25 cellular contexts compared by ENCODE assay signal in the genomic region with DNA sequence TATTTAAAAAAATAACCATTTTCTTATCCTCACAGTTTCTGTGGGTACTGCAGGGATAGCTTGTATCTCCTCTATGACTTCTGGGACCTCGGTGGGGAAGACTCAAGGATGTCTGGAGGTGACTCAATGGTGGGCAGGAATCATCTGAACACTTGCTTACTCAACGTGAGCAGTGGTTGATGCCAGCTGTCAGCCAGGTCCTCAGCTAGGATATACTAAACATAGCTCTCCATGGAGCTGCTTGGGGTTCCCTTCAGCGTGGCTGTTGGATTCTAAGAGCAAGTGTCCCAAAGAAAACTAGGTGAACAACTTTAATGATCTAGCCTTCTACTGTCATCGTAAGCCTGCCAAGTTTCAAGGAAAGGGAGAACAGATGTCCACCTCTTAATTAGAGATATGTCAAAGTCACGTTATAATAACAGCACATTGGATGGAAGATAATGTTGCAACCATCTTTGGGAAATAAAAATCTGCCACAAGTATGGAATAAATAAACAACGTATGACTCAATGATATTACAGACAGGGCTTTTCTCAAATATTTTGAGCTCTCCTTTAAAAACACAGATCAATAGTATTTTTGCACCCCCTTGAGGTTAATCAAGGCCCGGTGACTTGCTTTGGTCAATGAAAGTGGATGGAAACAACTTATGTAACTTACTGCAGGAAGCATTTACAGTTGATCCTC. TPM values are rescaled to one million over a fixed set of nuclear protein-coding genes. Genes with fewer than 3 reads are reported as not detected.
DNase-seq lines count a peak whose midpoint lies in the region; ATAC-seq and TF ChIP-seq lines count a peak whose summit lies in the region.
"Had no signal": no experiment of that assay in that cellular context is flagged by ENCODE, and none has a peak within 500 bp of the region (broad histone marks: within the 10 kb centered on the region; RNA-seq: fewer than 3 reads in every experiment).

No MANE protein-coding gene starts in this region.

- no peak overlapping the region for H3K27ac Mint-ChIP-seq in CD8-positive, alpha-beta T cell
- H3K27ac Mint-ChIP-seq in activated naive CD4-positive, alpha-beta T cell treated with anti-CD3 and anti-CD28 coated beads for 36 hours = no peak overlapping the region
- H3K27ac Mint-ChIP-seq: activated CD4-positive, alpha-beta memory T cell treated with anti-CD3 and anti-CD28 coated beads, Interleukin-2, amount 10 ng/mL, durations not matched to agents 7 days and 5 days; dendritic cell treated with granulocyte-macrophage colony-stimulating factor and Interleukin-4, amounts not matched to agents 40 ng/mL and 50 ng/mL, for 4 days; naive B cell had no signal

- no peak overlapping the region for H3K27ac ChIP-seq in CD8-positive, alpha-beta T cell (ENCODE audit: low read depth, low read length)
- H3K27ac ChIP-seq: transverse colon had no signal

- no peak for TF ChIP-seq CTCF in fibroblast of villous mesenchyme (IDR thresholded peaks at IDR 0.05; ENCODE audit: insufficient read depth, low read depth, low read length)
- no peak for TF ChIP-seq CTCF in CD8-positive, alpha-beta T cell (IDR thresholded peaks at IDR 0.05)

- no peaks in the 10 kb centered on the region for H3K4me1 ChIP-seq in CD8-positive, alpha-beta T cell (ENCODE audit: insufficient read depth, low read length)
- H3K4me1 ChIP-seq: transverse colon had no signal

- intact Hi-C loops in CD8-positive, alpha-beta T cell (cut with DNase I, micrococcal nuclease) = no loop called here
- intact Hi-C loops in activated naive CD4-positive, alpha-beta T cell treated with anti-CD3 and anti-CD28 coated beads for 36 hours (cut with micrococcal nuclease) = no loop called here

- H3K4me1 Mint-ChIP-seq in CD8-positive, alpha-beta T cell (ENCODE audit: low read depth) = no peaks in the 10 kb centered on the region
- no peaks in the 10 kb centered on the region for H3K4me1 Mint-ChIP-seq in activated naive CD4-positive, alpha-beta T cell treated with anti-CD3 and anti-CD28 coated beads for 36 hours (ENCODE audit: low read depth)

- CTCF ChIA-PET in CD8-positive, alpha-beta T cell (lab: Charles Lee) = no interaction called here
- CTCF ChIA-PET in activated naive CD4-positive, alpha-beta T cell treated with anti-CD3 and anti-CD28 coated beads for 36 hours (lab: Charles Lee) = interaction anchor here (0.9 to 1.1 kb wide), 2 partner anchors 10 to 281 kb away, joined by 3 read pairs; no protein-coding TSS in a partner anchor

- H3K27me3 ChIP-seq in CD8-positive, alpha-beta T cell (ENCODE audit: insufficient read depth, low read length) = no peaks in the 10 kb centered on the region
- H3K27me3 ChIP-seq: transverse colon had no signal

- no peaks in the 10 kb centered on the region for H3K36me3 Mint-ChIP-seq in CD8-positive, alpha-beta T cell
- no peaks in the 10 kb centered on the region for H3K36me3 Mint-ChIP-seq in activated naive CD4-positive, alpha-beta T cell treated with anti-CD3 and anti-CD28 coated beads for 36 hours (ENCODE audit: low read depth)
- H3K36me3 Mint-ChIP-seq: naive B cell had no signal

- no peak for ATAC-seq in CD8-positive, alpha-beta T cell

- DNase-seq in AG08395 (ENCODE audit: low spot score) (peak; percentile 11), EH (ENCODE audit: low read depth) (peak; percentile 53), RPMI7951 (ENCODE audit: low read depth) (peak; percentile 13), fibroblast of villous mesenchyme (ENCODE audit: low read depth) (peak; percentile 39), A172 (ENCODE audit: low spot score) (no peak), anterior cingulate cortex (lab: John Stamatoyannopoulos, UW) (no peak)
- DNase-seq in CD8-positive, alpha-beta T cell = no peak
- no peak for DNase-seq in activated naive CD4-positive, alpha-beta T cell treated with anti-CD3 and anti-CD28 coated beads for 36 hours
- DNase-seq: activated CD4-positive, alpha-beta memory T cell treated with anti-CD3 and anti-CD28 coated beads, Interleukin-2, amount 10 ng/mL, durations not matched to agents 7 days and 5 days; activated CD4-positive, CD25-positive, alpha-beta regulatory T cell; activated gamma-delta T cell treated with Interleukin-2 at 50 U/mL for 16 hours; activated T-cell treated with anti-CD3 and anti-CD28 coated beads for 4 hours; DMS79 treated with DMSO at 0.1 percent for 48 hours; foreskin melanocyte; mammary epithelial cell; naive B cell; NCI-H1436; NCI-H69; stimulated activated CD8-positive, alpha-beta memory T cell treated with anti-CD3 and anti-CD28 coated beads, Interleukin-4, amount 100 ng/mL, for 48 hours; T-helper 9 cell; transverse colon had no signal

- POLR2A ChIA-PET in CD8-positive, alpha-beta T cell (lab: Charles Lee) = no interaction called here

- no peak overlapping the region for H3K4me3 ChIP-seq in fibroblast of villous mesenchyme (ENCODE audit: low read depth, low read length)
- no peak overlapping the region for H3K4me3 ChIP-seq in CD8-positive, alpha-beta T cell (ENCODE audit: low read depth, low read length)
- H3K4me3 ChIP-seq: transverse colon had no signal

- no peaks in the 10 kb centered on the region for H3K27me3 Mint-ChIP-seq in CD8-positive, alpha-beta T cell (ENCODE audit: low read depth)
- no peaks in the 10 kb centered on the region for H3K27me3 Mint-ChIP-seq in activated naive CD4-positive, alpha-beta T cell treated with anti-CD3 and anti-CD28 coated beads for 36 hours (ENCODE audit: low read depth)
- H3K27me3 Mint-ChIP-seq: activated CD4-positive, alpha-beta memory T cell treated with anti-CD3 and anti-CD28 coated beads, Interleukin-2, amount 10 ng/mL, durations not matched to agents 7 days and 5 days; naive B cell had no signal

- no peaks in the 10 kb centered on the region for H3K9me3 Mint-ChIP-seq in CD8-positive, alpha-beta T cell
- no peaks in the 10 kb centered on the region for H3K9me3 Mint-ChIP-seq in activated naive CD4-positive, alpha-beta T cell treated with anti-CD3 and anti-CD28 coated beads for 36 hours
- H3K9me3 Mint-ChIP-seq: activated CD4-positive, alpha-beta memory T cell treated with anti-CD3 and anti-CD28 coated beads, Interleukin-2, amount 10 ng/mL, durations not matched to agents 7 days and 5 days; dendritic cell treated with granulocyte-macrophage colony-stimulating factor and Interleukin-4, amounts not matched to agents 40 ng/mL and 50 ng/mL, for 4 days; naive B cell had no signal

- no peaks in the 10 kb centered on the region for H3K9me3 ChIP-seq in CD8-positive, alpha-beta T cell (ENCODE audit: low read length)
- H3K9me3 ChIP-seq: transverse colon had no signal

- no peaks in the 10 kb centered on the region for H3K36me3 ChIP-seq in CD8-positive, alpha-beta T cell (ENCODE audit: insufficient read depth, low read length)
- H3K36me3 ChIP-seq: transverse colon had no signal

- no peak overlapping the region for H3K4me3 Mint-ChIP-seq in CD8-positive, alpha-beta T cell
- H3K4me3 Mint-ChIP-seq in activated naive CD4-positive, alpha-beta T cell treated with anti-CD3 and anti-CD28 coated beads for 36 hours = no peak overlapping the region
- H3K4me3 Mint-ChIP-seq: activated CD4-positive, alpha-beta memory T cell treated with anti-CD3 and anti-CD28 coated beads, Interleukin-2, amount 10 ng/mL, durations not matched to agents 7 days and 5 days; dendritic cell treated with granulocyte-macrophage colony-stimulating factor and Interleukin-4, amounts not matched to agents 40 ng/mL and 50 ng/mL, for 4 days; naive B cell had no signal

RNA-seq across cellular contexts. Expression of gene HEBP2, which starts 6.8 kb away (rescaled TPM):
- 24.8 and 37.3 TPM in 2 replicates for total RNA-seq in RPMI7951 (2014; rRNA removed; shearing (Covaris generic))
- 13.8 and 22.2 TPM in 2 replicates for total RNA-seq in fibroblast of villous mesenchyme
- total RNA-seq in CD8-positive, alpha-beta T cell = 10 to 100 TPM; 64.6 to 69.1 TPM
- 10 to 100 TPM; 48.5 to 50.8 TPM for total RNA-seq in activated naive CD4-positive, alpha-beta T cell treated with anti-CD3 and anti-CD28 coated beads for 36 hours
- 33.4 and 46.5 TPM in 2 replicates for total RNA-seq in A172 (2014; rRNA removed; shearing (Covaris generic))

RNA-seq across cellular contexts. Expression of gene SMIM28, which starts 19.6 kb away (rescaled TPM):
- not detected in 2 replicates for total RNA-seq in RPMI7951 (2014; rRNA removed; shearing (Covaris generic))
- not detected in 2 replicates for total RNA-seq in fibroblast of villous mesenchyme
- not detected for total RNA-seq in CD8-positive, alpha-beta T cell
- not detected for total RNA-seq in activated naive CD4-positive, alpha-beta T cell treated with anti-CD3 and anti-CD28 coated beads for 36 hours
- total RNA-seq in A172 (2014; rRNA removed; shearing (Covaris generic)) = not detected in 2 replicates
- total RNA-seq: activated CD4-positive, alpha-beta memory T cell treated with anti-CD3 and anti-CD28 coated beads, Interleukin-2, amount 10 ng/mL, durations not matched to agents 7 days and 5 days; kidney epithelial cell; mammary epithelial cell; omental fat pad; renal cortical epithelial cell had no signal

Comparison
In these comparisons a context has a peak if more than half of its experiments do, and no peak if none do; other contexts are left out.
1. DNase-seq: peak in AG08395 (single experiment), EH (single experiment), RPMI7951 (single experiment) and fibroblast of villous mesenchyme (single experiment); none in CD8-positive, alpha-beta T cell (0 of 7), activated naive CD4-positive, alpha-beta T cell treated with anti-CD3 and anti-CD28 coated beads for 36 hours (single experiment), A172 (single experiment) and anterior cingulate cortex (0 of 58).